Comparison of ENCODE assay signal across 16 cellular contexts in genomic region chr1:221739018-221739676, GRCh38. TPM values are rescaled to one million over a fixed set of nuclear protein-coding genes. Genes with fewer than 3 reads are reported as not detected.
DNase-seq lines count a peak whose midpoint lies in the region; ATAC-seq and TF ChIP-seq lines count a peak whose summit lies in the region.
"Had no signal": no experiment of that assay in that cellular context is flagged by ENCODE, and none has a peak within 500 bp of the region (broad histone marks: within the 10 kb centered on the region; RNA-seq: fewer than 3 reads in every experiment).

No MANE protein-coding gene starts in this region.

- peaks cover 52% of the 10 kb centered on the region for H3K4me1 Mint-ChIP-seq in activated naive CD8-positive, alpha-beta T cell treated with anti-CD3 and anti-CD28 coated beads, Interleukin-2, amount 10 ng/mL, durations not matched to agents 7 days and 5 days

- no peak for TF ChIP-seq CTCF in mammary epithelial cell (conservative IDR thresholded peaks at IDR 0.05 in 1 of 2, IDR thresholded peaks at IDR 0.05 in 1 of 2; ENCODE audit: extremely low read depth in 1 of 2, insufficient read depth in 1 of 2, low read depth in 1 of 2, low read length in 2 of 2)
- no peak for TF ChIP-seq CTCF in breast epithelium (IDR thresholded peaks at IDR 0.05)

- no TSS peak for BruUV-seq in mammary epithelial cell (replicated peaks; lab: Mats Ljungman, UMichigan)

- H4K20me1 ChIP-seq in mammary epithelial cell (ENCODE audit: insufficient read depth, low read length): no peaks in the 10 kb centered on the region

- H3K79me2 ChIP-seq in mammary epithelial cell (ENCODE audit: insufficient read depth, low read length): peaks cover 82% of the 10 kb centered on the region

- H3K9me3 Mint-ChIP-seq in activated naive CD8-positive, alpha-beta T cell treated with anti-CD3 and anti-CD28 coated beads, Interleukin-2, amount 10 ng/mL, durations not matched to agents 7 days and 5 days: peaks cover 1% of the 10 kb centered on the region
- H3K9me3 Mint-ChIP-seq: dendritic cell treated with granulocyte-macrophage colony-stimulating factor and Interleukin-4, amounts not matched to agents 40 ng/mL and 50 ng/mL, for 4 days had no signal

- TF ChIP-seq POLR2A in breast epithelium (IDR thresholded peaks at IDR 0.05): no peak

- CTCF ChIA-PET in mammary epithelial cell (lab: Charles Lee; ENCODE audit: low non-redundant PET): no interaction called here

- H3K36me3 ChIP-seq in mammary epithelial cell (ENCODE audit: insufficient read depth, low read length): peaks cover 23% of the 10 kb centered on the region
- H3K36me3 ChIP-seq in breast epithelium: no peaks in the 10 kb centered on the region
- H3K36me3 ChIP-seq in mesodermal cell (ENCODE audit: control insufficient read depth, insufficient read depth, low read length): peaks cover 43% of the 10 kb centered on the region
- H3K36me3 ChIP-seq: adrenal gland had no signal

- H3K4me1 ChIP-seq in mammary epithelial cell (ENCODE audit: insufficient read depth, low read length) (peaks cover 54% of the 10 kb centered on the region), breast epithelium (no peaks in the 10 kb centered on the region), mesodermal cell (ENCODE audit: control insufficient read depth, insufficient read depth, low read length, poor library complexity, severe bottlenecking) (peaks cover 16% of the 10 kb centered on the region)

- no peaks in the 10 kb centered on the region for H3K27me3 Mint-ChIP-seq in activated naive CD8-positive, alpha-beta T cell treated with anti-CD3 and anti-CD28 coated beads, Interleukin-2, amount 10 ng/mL, durations not matched to agents 7 days and 5 days
- H3K27me3 Mint-ChIP-seq: dendritic cell treated with granulocyte-macrophage colony-stimulating factor and Interleukin-4, amounts not matched to agents 40 ng/mL and 50 ng/mL, for 4 days had no signal

- intact Hi-C loops in mammary epithelial cell (cut with micrococcal nuclease): no loop called here
- intact Hi-C loops in breast epithelium (cut with DNase I; ENCODE audit: low total_unique reads): no loop called here

- peak overlapping the region; percentile 63 to 85 (median 80) for H3K4me3 ChIP-seq in mammary epithelial cell (replicated peaks in 1 of 3; ENCODE audit: insufficient read depth in 1 of 3, low read depth in 2 of 3, low read length in 3 of 3)
- peak overlapping the region in 1 of 3 donors; percentile 23 for H3K4me3 ChIP-seq in breast epithelium
- H3K4me3 ChIP-seq in mesodermal cell (ENCODE audit: extremely low read depth, insufficient read depth, low read length, poor library complexity, severe bottlenecking): peak overlapping the region; percentile 70
- H3K4me3 ChIP-seq: adrenal gland had no signal

- H3K27me3 ChIP-seq in mammary epithelial cell (ENCODE audit: insufficient read depth, low read length): no peaks in the 10 kb centered on the region
- H3K27me3 ChIP-seq in breast epithelium: no peaks in the 10 kb centered on the region
- H3K27me3 ChIP-seq: adrenal gland had no signal

- DNase-seq in mammary epithelial cell (peak; percentile 19), breast epithelium (ENCODE audit: low spot score in 2 of 2) (no peak), NCI-H510A (lab: John Stamatoyannopoulos, UW) (no peak), UCSD-AML1 (lab: John Stamatoyannopoulos, UW; ENCODE audit: unreplicated experiment) (no peak)
- DNase-seq in activated naive CD8-positive, alpha-beta T cell treated with anti-CD3 and anti-CD28 coated beads, Interleukin-2, amount 10 ng/mL, durations not matched to agents 7 days and 5 days: no peak
- no peak for DNase-seq in activated effector memory CD4-positive, alpha-beta T cell treated with anti-CD3 and anti-CD28 coated beads, Interleukin-2, amount 50 U/mL, for 16 hours
- DNase-seq: activated CD4-positive, alpha-beta T cell treated with anti-CD3 and anti-CD28 coated beads, Interleukin-2, amount 50 U/mL, for 4 hours; adrenal gland; foreskin melanocyte; Karpas-422; left colon; NCI-H187 treated with DMSO at 0.1 percent for 48 hours; NK-92 treated with Interleukin-12 subunit alpha and Interleukin-12 subunit beta, amount 100 ng/mL, for 24 hours had no signal

- H3K9me3 ChIP-seq in mammary epithelial cell (replicated peaks; ENCODE audit: insufficient read depth, low read length): no peaks in the 10 kb centered on the region
- no peaks in the 10 kb centered on the region for H3K9me3 ChIP-seq in breast epithelium
- no peaks in the 10 kb centered on the region for H3K9me3 ChIP-seq in mesodermal cell (ENCODE audit: control insufficient read depth, low read length)
- H3K9me3 ChIP-seq: adrenal gland had no signal

- POLR2A ChIA-PET in activated naive CD8-positive, alpha-beta T cell treated with anti-CD3 and anti-CD28 coated beads, Interleukin-2, amount 10 ng/mL, durations not matched to agents 7 days and 5 days (lab: Charles Lee): interaction anchor here (5.4 kb wide), 1 partner anchor 28 kb away, joined by 159 read pairs; no protein-coding TSS in a partner anchor

- in situ Hi-C loops in mammary epithelial cell (cut with MboI; ENCODE audit: low sequenced_read_pairs in 2 of 2): loop anchor here in 1 of 2 donors (25.0 kb wide), 1 partner anchor 252 kb away; no protein-coding TSS in a partner anchor

- H3K36me3 Mint-ChIP-seq in activated naive CD8-positive, alpha-beta T cell treated with anti-CD3 and anti-CD28 coated beads, Interleukin-2, amount 10 ng/mL, durations not matched to agents 7 days and 5 days: peaks cover 45% of the 10 kb centered on the region

- ATAC-seq in activated naive CD8-positive, alpha-beta T cell treated with anti-CD3 and anti-CD28 coated beads, Interleukin-2, amount 10 ng/mL, durations not matched to agents 7 days and 5 days (ENCODE audit: low read depth): no peak
- no peak for ATAC-seq in HG02870 (IDR thresholded peaks at IDR 0.05; ENCODE audit: unreplicated experiment)
- ATAC-seq: left colon had no signal

- 92% methylated on average over 14 of the region's 14 CpGs for WGBS in mammary epithelial cell (ENCODE audit: low coverage, missing lambda C conversion rate)
- 93 to 96% methylated on average over 13 to 14 of the region's 14 CpGs for WGBS in mesodermal cell (ENCODE audit: insufficient coverage in 2 of 2), 2 experiments

- H3K4me2 ChIP-seq in mammary epithelial cell (ENCODE audit: insufficient read depth, low read depth, low read length): peak overlapping the region; percentile 73

- no peak overlapping the region for H3K27ac Mint-ChIP-seq in activated naive CD8-positive, alpha-beta T cell treated with anti-CD3 and anti-CD28 coated beads, Interleukin-2, amount 10 ng/mL, durations not matched to agents 7 days and 5 days
- H3K27ac Mint-ChIP-seq: dendritic cell treated with granulocyte-macrophage colony-stimulating factor and Interleukin-4, amounts not matched to agents 40 ng/mL and 50 ng/mL, for 4 days had no signal

- dilution Hi-C loops in mammary epithelial cell (cut with HindIII; ENCODE audit: low sequenced_read_pairs): no loop called here

- no peak overlapping the region for H2AFZ ChIP-seq in mammary epithelial cell (ENCODE audit: low read depth, low read length)

- peak overlapping the region; percentile 99 for H3K9ac ChIP-seq in mammary epithelial cell (ENCODE audit: insufficient read depth, low read length)

- H3K27ac ChIP-seq in mammary epithelial cell (ENCODE audit: insufficient read depth, low read depth, low read length) (peak overlapping the region; percentile 96), breast epithelium (no peak overlapping the region), mesodermal cell (ENCODE audit: low read depth, low read length, severe bottlenecking) (no peak overlapping the region)
- H3K27ac ChIP-seq: adrenal gland had no signal

- peak overlapping the region; percentile 54 for H3K4me3 Mint-ChIP-seq in activated naive CD8-positive, alpha-beta T cell treated with anti-CD3 and anti-CD28 coated beads, Interleukin-2, amount 10 ng/mL, durations not matched to agents 7 days and 5 days
- H3K4me3 Mint-ChIP-seq: dendritic cell treated with granulocyte-macrophage colony-stimulating factor and Interleukin-4, amounts not matched to agents 40 ng/mL and 50 ng/mL, for 4 days had no signal

RNA-seq across cellular contexts. Expression of gene DUSP10, which starts 2.7 kb away (rescaled TPM):
- 100 to 1,000 TPM in 1 of 2 donors, 10 to 100 TPM in 1; 35.4 to 118 TPM for total RNA-seq in mammary epithelial cell
- polyA plus RNA-seq in mammary epithelial cell: 64.8 TPM
- 62.0 TPM for polyA minus RNA-seq in mammary epithelial cell
- 10 to 100 TPM; 15.5 to 33.2 (median 28.2) TPM for total RNA-seq in breast epithelium
- total RNA-seq in activated naive CD8-positive, alpha-beta T cell treated with anti-CD3 and anti-CD28 coated beads, Interleukin-2, amount 10 ng/mL, durations not matched to agents 7 days and 5 days: 10 to 100 TPM; 14.8 to 15.7 TPM
- 10.2 TPM for polyA plus RNA-seq in mesodermal cell (2013, experiment 1 of 2)
- polyA plus RNA-seq in mesodermal cell (2013, experiment 2 of 2): 9.3 TPM
